9 cellular contexts compared by ENCODE assay signal in genomic region chr17:47694818-47695663, GRCh38. TPM values are rescaled to one million over a fixed set of nuclear protein-coding genes. Genes with fewer than 3 reads are reported as not detected.
A peak's percentile ranks its signal among the peaks of the same experiment; 100 is the strongest.
DNase-seq lines count a peak whose midpoint lies in the region; ATAC-seq, FAIRE-seq and TF ChIP-seq lines count a peak whose summit lies in the region.
"Had no signal": no experiment of that assay in that cellular context is flagged by ENCODE, and none has a peak within 500 bp of the region (broad histone marks: within the 10 kb centered on the region; RNA-seq: fewer than 3 reads in every experiment).

No MANE protein-coding gene starts in this region.

- no peak for TF ChIP-seq RAD21 in A549 (conservative IDR thresholded peaks at IDR 0.05 in 1 of 2, IDR thresholded peaks at IDR 0.05 in 1 of 2)

- peak overlapping the region; percentile 91 for H3K4me3 Mint-ChIP-seq in WTC11

- CTCF ChIA-PET in A549 (lab: Yijun Ruan, JAX) (interaction anchor here (1.8 to 7.3 kb wide), 3 partner anchors 10 to 95 kb away, joined by 8 to 130 read pairs (median 20); no protein-coding TSS in a partner anchor), WTC11 (lab: Charles Lee) (interaction anchor here (0.9 to 1.4 kb wide), 5 partner anchors 46 to 252 kb away, joined by 3 to 6 read pairs (median 4); partner anchors contain the start of gene KPNB1)

- no peak for TF ChIP-seq POLR2A in A549 (IDR thresholded peaks at IDR 0.05; ENCODE audit: low read length)
- peak; percentile 29 for TF ChIP-seq POLR2A in right lobe of liver (IDR thresholded peaks at IDR 0.05)

- FAIRE-seq in A549 (lab: Jason Lieb, UNC): no peak

- POLR2A ChIA-PET in A549 (lab: Yijun Ruan, JAX) (interaction anchor here (0.7 kb wide), 1 partner anchor 12 kb away, joined by 3 read pairs; no protein-coding TSS in a partner anchor), WTC11 (lab: Charles Lee) (interaction anchor here (0.7 to 2.9 kb wide), 2 partner anchors 46 to 48 kb away, joined by 4 to 15 read pairs; partner anchors contain the start of gene KPNB1)

- TF ChIP-seq CTCF in A549 (IDR thresholded peaks at IDR 0.05) (no peak), HL-60 (IDR thresholded peaks at IDR 0.05; ENCODE audit: insufficient read depth, low read length) (no peak), WTC11 (IDR thresholded peaks at IDR 0.05) (no peak), right lobe of liver (IDR thresholded peaks at IDR 0.05) (no peak)

- H3K27ac ChIP-seq in A549 (peak overlapping the region; percentile 93 to 96), HL-60 (replicated peaks) (peak overlapping the region; percentile 90), cingulate gyrus (ENCODE audit: low read depth, low read length) (peak overlapping the region; percentile 65), right lobe of liver (peak overlapping the region; percentile 66 to 69 (median 68))

- H3K27me3 Mint-ChIP-seq in WTC11 (ENCODE audit: low read depth): no peaks in the 10 kb centered on the region

- intact Hi-C loops in right lobe of liver (cut with DNase I): no loop called here

- H3K9me3 Mint-ChIP-seq in WTC11: no peaks in the 10 kb centered on the region

- H3K27me3 ChIP-seq in HL-60 (ENCODE audit: insufficient read depth, poor library complexity, severe bottlenecking) (no peaks in the 10 kb centered on the region), right lobe of liver (no peaks in the 10 kb centered on the region)

- H3K4me1 Mint-ChIP-seq in WTC11: peaks cover 40% of the 10 kb centered on the region

- no peak for TF ChIP-seq EP300 in A549 (IDR thresholded peaks at IDR 0.05)

- DNase-seq in A549 (ENCODE audit: low read depth in 1 of 2, low spot score in 1 of 2) (no peak), HL-60 (ENCODE audit: low read depth in 1 of 2, low spot score in 1 of 2) (peak; percentile 86 to 89), WTC11 (ENCODE audit: low spot score) (no peak), right lobe of liver (peak; percentile 69 to 80 (median 70))
- DNase-seq in stimulated activated CD4-positive, alpha-beta T cell treated with anti-CD3 and anti-CD28 coated beads, Interleukin-4, amount 100 ng/mL, for 48 hours (ENCODE audit: low read depth in 2 of 2): peak; percentile 43 to 57

- peak overlapping the region; percentile 39; the same call in 1 of the 2 replicates for H3K27ac Mint-ChIP-seq in WTC11

- WGBS in A549 (ENCODE audit: missing lambda C conversion rate): 89% methylated on average over 55 of the region's 60 CpGs
- 26% methylated on average over 9 of the region's 60 CpGs for WGBS in right lobe of liver (ENCODE audit: insufficient coverage, low coverage, low lambda C conversion rate, missing lambda C conversion rate)

- peaks cover 13% of the 10 kb centered on the region for H3K4me1 ChIP-seq in A549
- H3K4me1 ChIP-seq in right lobe of liver: peaks cover 0 to 11% (median 0%) of the 10 kb centered on the region in 4 donors

- H3K4me3 ChIP-seq in A549: peak overlapping the region; percentile 97
- peak overlapping the region; percentile 71 for H3K4me3 ChIP-seq in HL-60 (replicated peaks; ENCODE audit: insufficient read depth, low read length)
- H3K4me3 ChIP-seq in right lobe of liver: peak overlapping the region; percentile 68 to 87 (median 75)

- H3K4me2 ChIP-seq in A549: peak overlapping the region; percentile 95

- H3K36me3 ChIP-seq in right lobe of liver: no peaks in the 10 kb centered on the region

- H3K9me3 ChIP-seq in A549 (no peaks in the 10 kb centered on the region), right lobe of liver (no peaks in the 10 kb centered on the region)

- peak in 1 of 2 experiments; percentile 5; a peak in 3 of 6 replicates for ATAC-seq in A549
- no peak for ATAC-seq in WTC11
- ATAC-seq in right lobe of liver: peak; percentile 42 to 71 (median 56)
- ATAC-seq in GM18870 (IDR thresholded peaks at IDR 0.05; ENCODE audit: unreplicated experiment): no peak
- no peak for ATAC-seq in GM19467 (IDR thresholded peaks at IDR 0.05; ENCODE audit: unreplicated experiment)

- H3K36me3 Mint-ChIP-seq in WTC11: no peaks in the 10 kb centered on the region

TF ChIP-seq in A549, 52 proteins besides CTCF, POLR2A, EP300 and RAD21 (continues in another document):
- TF ChIP-seq MAZ (IDR thresholded peaks at IDR 0.05; ENCODE audit: borderline replicate concordance, low read depth, low read length) (no peak), FOSB (CRISPR knock-in tag; IDR thresholded peaks at IDR 0.05) (no peak), E2F6 (IDR thresholded peaks at IDR 0.05; ENCODE audit: borderline replicate concordance, low read depth) (no peak), HOXB5 (CRISPR knock-in tag; IDR thresholded peaks at IDR 0.05) (no peak), RCOR1 (IDR thresholded peaks at IDR 0.05; ENCODE audit: low read depth, low read length) (no peak), HOXB13 (CRISPR knock-in tag; IDR thresholded peaks at IDR 0.05; ENCODE audit: low read depth) (no peak), BCL3 (IDR thresholded peaks at IDR 0.05) (no peak), CEBPB (IDR thresholded peaks at IDR 0.05) (no peak), EHF (CRISPR knock-in tag; IDR thresholded peaks at IDR 0.05) (no peak)

TF ChIP-seq in WTC11, 78 proteins besides CTCF, POLR2A, EP300 and RAD21 (continues in another document):
- TF ChIP-seq MAX (CRISPR knock-in tag; IDR thresholded peaks at IDR 0.05) (peak; percentile 62; the same call in 1 of the 2 replicates), AFF4 (CRISPR knock-in tag; IDR thresholded peaks at IDR 0.05; ENCODE audit: borderline replicate concordance) (no peak), IRF2 (CRISPR knock-in tag; IDR thresholded peaks at IDR 0.05; ENCODE audit: borderline replicate concordance, low read depth) (no peak), ELF4 (CRISPR knock-in tag; IDR thresholded peaks at IDR 0.05; ENCODE audit: low read depth) (no peak), HMGA2 (CRISPR knock-in tag; IDR thresholded peaks at IDR 0.05) (no peak), ETV6 (CRISPR knock-in tag; IDR thresholded peaks at IDR 0.05) (0 out of 2 replicates have a peak, but pooled peaks have one; percentile 18), SMAD3 (CRISPR knock-in tag; IDR thresholded peaks at IDR 0.05; ENCODE audit: borderline replicate concordance) (no peak), SOX15 (CRISPR knock-in tag; IDR thresholded peaks at IDR 0.05) (no peak), SMAD4 (CRISPR knock-in tag; IDR thresholded peaks at IDR 0.05) (no peak), TEAD4 (CRISPR knock-in tag; IDR thresholded peaks at IDR 0.05) (0 out of 2 replicates have a peak, but pooled peaks have one; percentile 21), ZNF317 (CRISPR knock-in tag; IDR thresholded peaks at IDR 0.05; ENCODE audit: borderline replicate concordance, low read depth) (no peak), NR1H2 (CRISPR knock-in tag; IDR thresholded peaks at IDR 0.05) (no peak), FOXP1 (CRISPR knock-in tag; IDR thresholded peaks at IDR 0.05; ENCODE audit: borderline replicate concordance) (0 out of 2 replicates have a peak, but pooled peaks have one; percentile 25)

RNA-seq across cellular contexts. Expression of gene TBKBP1, which starts 1.1 kb away (rescaled TPM):
- 3.3 and 3.4 TPM in 2 replicates for polyA plus RNA-seq in A549 (2011; rRNA removed)
- 5.8 and 8.3 TPM in 2 replicates for polyA plus RNA-seq in A549 (2012; cell fraction: cytosol; rRNA removed)
- polyA plus RNA-seq in A549 (2012; cell fraction: nucleus; rRNA removed): 12.9 and 18.7 TPM in 2 replicates
- 7.1 to 9.5 TPM (median 9.3 TPM) in 3 replicates for polyA plus RNA-seq in A549 (2017; fragmentation: RNase III; extraction: RNeasy Plus Mini Kit Qiagen cat#74134 plus additional on column Dnase treatment)
- polyA minus RNA-seq in A549 (2011; rRNA and poly(A)+ RNA removed): 3.0 and 3.7 TPM in 2 replicates
- 14.7 to 17.4 TPM (median 15.8 TPM) in 3 replicates for total RNA-seq in WTC11 (2021)
- total RNA-seq in right lobe of liver: 1 to 10 TPM; 1.2 to 3.2 (median 2.2) TPM

RNA-seq across cellular contexts. Expression of gene TBX21, which starts 38.0 kb away (rescaled TPM):
- 0.03 TPM in 1 of 2 replicates, not detected in the other for polyA plus RNA-seq in A549 (2011; rRNA removed)
- 0.04 TPM in 1 of 2 replicates, not detected in the other for polyA plus RNA-seq in A549 (2012; cell fraction: cytosol; rRNA removed)
- 0.02 TPM in 1 of 2 replicates, not detected in the other for polyA plus RNA-seq in A549 (2012; cell fraction: nucleus; rRNA removed)
- polyA plus RNA-seq in A549 (2017; fragmentation: RNase III; extraction: RNeasy Plus Mini Kit Qiagen cat#74134 plus additional on column Dnase treatment): 0.04 TPM in 1 of 3 replicates, not detected in the others
- polyA minus RNA-seq in A549 (2011; rRNA and poly(A)+ RNA removed): not detected in 2 replicates
- total RNA-seq in WTC11 (2021): 0.15 to 0.18 TPM in 2 of 3 replicates, not detected in the other
- under 1 TPM in 5 of 6 experiments, not detected in 1; 0.19 to 0.56 (median 0.24) TPM for total RNA-seq in right lobe of liver
- total RNA-seq: glomerular endothelial cell had no signal

RNA-seq across cellular contexts. Expression of gene KPNB1, which starts 45.3 kb away (rescaled TPM):
- polyA plus RNA-seq in A549 (2011; rRNA removed): 358 and 452 TPM in 2 replicates
- polyA plus RNA-seq in A549 (2012; cell fraction: cytosol; rRNA removed): 106 and 139 TPM in 2 replicates
- 126 and 194 TPM in 2 replicates for polyA plus RNA-seq in A549 (2012; cell fraction: nucleus; rRNA removed)
- polyA plus RNA-seq in A549 (2017; fragmentation: RNase III; extraction: RNeasy Plus Mini Kit Qiagen cat#74134 plus additional on column Dnase treatment): 315 to 338 TPM (median 320 TPM) in 3 replicates
- polyA minus RNA-seq in A549 (2011; rRNA and poly(A)+ RNA removed): 388 and 417 TPM in 2 replicates
- 437 to 506 TPM (median 452 TPM) in 3 replicates for total RNA-seq in WTC11 (2021)
- total RNA-seq in right lobe of liver: 100 to 1,000 TPM in 2 of 6 experiments, 10 to 100 TPM in 4; 80.8 to 104 (median 94.5) TPM

Comparison
In these comparisons a context has a peak if more than half of its experiments do, and no peak if none do; other contexts are left out.
1. ATAC-seq: peak in right lobe of liver (4 of 4); none in WTC11 (single experiment), GM18870 (single experiment) and GM19467 (single experiment).
2. DNase-seq: peak in HL-60 (2 of 2), right lobe of liver (3 of 3) and stimulated activated CD4-positive, alpha-beta T cell treated with anti-CD3 and anti-CD28 coated beads, Interleukin-4, amount 100 ng/mL, for 48 hours (2 of 2); none in A549 (0 of 2) and WTC11 (single experiment).
3. Of the 8 proteins assayed by ChIP-seq in both WTC11 and A549: peak only in WTC11: MAX and USF2; only in A549: none; in both: none; in neither: 6.
4. Peak in every context shown above with its lines, with median percentiles within 50 percentile points of each other: H3K27ac ChIP-seq and H3K4me3 ChIP-seq.